Comparison of ENCODE assay signal across 8 cellular contexts in genomic region chr1:241518447-241519307, GRCh38. TPM values are rescaled to one million over a fixed set of nuclear protein-coding genes. Genes with fewer than 3 reads are reported as not detected.
DNase-seq lines count a peak whose midpoint lies in the region; ATAC-seq and TF ChIP-seq lines count a peak whose summit lies in the region.

No MANE protein-coding gene starts in this region.

- 5% methylated on average over 20 of the region's 29 CpGs for WGBS in SK-N-SH (ENCODE audit: low lambda C conversion rate)
- WGBS in lower leg skin, 2 donors: 8 to 10% methylated on average over 13 to 19 of the region's 29 CpGs

- H3K79me2 ChIP-seq in SK-N-SH (ENCODE audit: insufficient read depth): peaks cover 54% of the 10 kb centered on the region

- H3K27me3 ChIP-seq in SK-N-SH (ENCODE audit: insufficient read depth): no peaks in the 10 kb centered on the region

- H3K9me3 ChIP-seq in SK-N-SH: no peaks in the 10 kb centered on the region

- no peak for TF ChIP-seq POLR2A in lower leg skin (IDR thresholded peaks at IDR 0.05)

- no peaks in the 10 kb centered on the region for H3F3A ChIP-seq in SK-N-SH (replicated peaks; ENCODE audit: insufficient read depth)

- POLR2A ChIA-PET in SK-N-SH (lab: Yijun Ruan, JAX): no interaction called here

- peak overlapping the region; percentile 74 to 84 for H3K27ac ChIP-seq in SK-N-SH (ENCODE audit: low read depth in 2 of 2, low read length in 1 of 2)

- H3K4me2 ChIP-seq in SK-N-SH: peak overlapping the region; percentile 89

- H4K20me1 ChIP-seq in SK-N-SH (ENCODE audit: insufficient read depth): 0 out of 2 replicates have a peak, but pooled peaks cover 3% of the 10 kb centered on the region

- peak overlapping the region; percentile 75 for H3K9ac ChIP-seq in SK-N-SH

- CTCF ChIA-PET in SK-N-SH (lab: Yijun Ruan, JAX): interaction anchor here (1.0 to 1.9 kb wide), 4 partner anchors 10 to 787 kb away, joined by 3 to 4 read pairs (median 4); no protein-coding TSS in a partner anchor

- intact Hi-C loops in lower leg skin (cut with DNase I; ENCODE audit: low total_unique reads): no loop called here

- TF ChIP-seq EP300 in SK-N-SH (IDR thresholded peaks at IDR 0.05; ENCODE audit: borderline replicate concordance in 1 of 2, low read depth in 1 of 2, low read length in 1 of 2): no peak

- H2AFZ ChIP-seq in SK-N-SH (ENCODE audit: low read depth): peak overlapping the region; percentile 78

- peaks cover 5% of the 10 kb centered on the region; the same call in 1 of the 2 replicates for H3K9me2 ChIP-seq in SK-N-SH

- H3K4me1 ChIP-seq in SK-N-SH (ENCODE audit: control insufficient read depth in 1 of 2, insufficient read depth in 2 of 2, low read depth in 1 of 2, low read length in 1 of 2): peaks cover 5 to 12% of the 10 kb centered on the region in 2 experiments; a peak in 2 of 4 replicates

- H3K36me3 ChIP-seq in SK-N-SH (replicated peaks in 1 of 2; ENCODE audit: control insufficient read depth in 1 of 2, insufficient read depth in 2 of 2, low read length in 1 of 2): peaks cover 15 to 22% of the 10 kb centered on the region in 2 experiments

- H3K4me3 ChIP-seq in AG09309 (ENCODE audit: control insufficient read depth, low read depth, low read length) (peak overlapping the region; percentile 79), SK-N-SH (ENCODE audit: low read depth in 2 of 2, low read length in 1 of 2) (peak overlapping the region; percentile 71 to 96), lower leg skin (ENCODE audit: low read depth, poor library complexity, severe bottlenecking) (peak overlapping the region; percentile 83)

- TF ChIP-seq CTCF in AG09309 (IDR thresholded peaks at IDR 0.05; ENCODE audit: control insufficient read depth, insufficient read depth, low read depth, low read length, missing control alignments): no peak
- TF ChIP-seq CTCF in SK-N-SH (IDR thresholded peaks at IDR 0.05): no peak
- TF ChIP-seq CTCF in lower leg skin (IDR thresholded peaks at IDR 0.05): no peak

- DNase-seq in AG09309 (ENCODE audit: low read depth) (no peak), SK-N-SH (no peak), dermis blood vessel endothelial cell (peak; percentile 44), lower leg skin (ENCODE audit: low spot score in 2 of 2) (no peak), NCI-H226 (no peak)
- DNase-seq in stimulated activated naive CD4-positive, alpha-beta T cell treated with Interleukin-2 at 50 U/mL for 16 hours (lab: John Stamatoyannopoulos, UW): peak; percentile 13

- ATAC-seq in GM19025 (IDR thresholded peaks at IDR 0.05; ENCODE audit: low read depth, unreplicated experiment) (peak; percentile 24), HG03108 (IDR thresholded peaks at IDR 0.05; ENCODE audit: unreplicated experiment) (peak; percentile 28)

- TF ChIP-seq RAD21 in SK-N-SH (IDR thresholded peaks at IDR 0.05; ENCODE audit: low read length): no peak

TF ChIP-seq in SK-N-SH, 30 proteins besides CTCF, POLR2A, EP300 and RAD21:
- TF ChIP-seq FOXM1 (IDR thresholded peaks at IDR 0.05; ENCODE audit: low read depth) (no peak), MXI1 (IDR thresholded peaks at IDR 0.05; ENCODE audit: low read depth, low read length) (0 out of 2 replicates have a peak, but pooled peaks have one; percentile 18)

RNA-seq across cellular contexts. Expression of gene FH, which starts 0.9 kb away (rescaled TPM):
- 48.1 and 55.4 TPM in 2 replicates for polyA plus RNA-seq in SK-N-SH (2012; rRNA removed)
- 58.2 and 61.6 TPM in 2 replicates for polyA plus RNA-seq in SK-N-SH (2012; cell fraction: cytosol; rRNA removed)
- 26.6 and 49.7 TPM in 2 replicates for polyA plus RNA-seq in SK-N-SH (2012; cell fraction: nucleus; rRNA removed)
- total RNA-seq in dermis blood vessel endothelial cell: 55.8 and 94.7 TPM in 2 replicates
- 10 to 100 TPM; 37.2 to 65.8 (median 45.2) TPM for total RNA-seq in lower leg skin

RNA-seq across cellular contexts. Expression of gene KMO, which starts 13.5 kb away (rescaled TPM):
- not detected in 2 replicates for polyA plus RNA-seq in SK-N-SH (2012; rRNA removed)
- polyA plus RNA-seq in SK-N-SH (2012; cell fraction: cytosol; rRNA removed): under 0.01 and 0.01 TPM in 2 replicates
- polyA plus RNA-seq in SK-N-SH (2012; cell fraction: nucleus; rRNA removed): 0.01 TPM in 1 of 2 replicates, not detected in the other
- total RNA-seq in dermis blood vessel endothelial cell (not detected in 2 replicates), lower leg skin (under 1 TPM in 3 of 4 donors, not detected in 1; 0.13 to 0.51 (median 0.15) TPM)

Comparison
In these comparisons a context has a peak if more than half of its experiments do, and no peak if none do; other contexts are left out.
1. DNase-seq: peak in dermis blood vessel endothelial cell (single experiment) and stimulated activated naive CD4-positive, alpha-beta T cell treated with Interleukin-2 at 50 U/mL for 16 hours (single experiment); none in AG09309 (single experiment), SK-N-SH (single experiment), lower leg skin (0 of 2) and NCI-H226 (single experiment).
2. Peak in every context shown above with its lines, with median percentiles within 50 percentile points of each other: H3K4me3 ChIP-seq.